ENCODE assay signal across 16 cellular contexts in genomic region chr11:30553521-30554110, GRCh38. TPM values are rescaled to one million over a fixed set of nuclear protein-coding genes. Genes with fewer than 3 reads are reported as not detected.
"Had no signal": no experiment of that assay in that cellular context is flagged by ENCODE, and none has a peak within 500 bp of the region (broad histone marks: within the 10 kb centered on the region; RNA-seq: fewer than 3 reads in every experiment).

No MANE protein-coding gene starts in this region.

- H3K4me1 ChIP-seq: gastrocnemius medialis had no signal

- H3K27ac ChIP-seq: gastrocnemius medialis, heart right ventricle, skin epidermis had no signal

- H3K27me3 ChIP-seq: gastrocnemius medialis, heart right ventricle had no signal

- FAIRE-seq: islet of Langerhans had no signal

- H3K36me3 ChIP-seq: gastrocnemius medialis, heart right ventricle had no signal

- H3K4me3 ChIP-seq: gastrocnemius medialis, heart right ventricle, skin epidermis had no signal

- DNase-seq: activated CD4-positive, alpha-beta T cell treated with anti-CD3 and anti-CD28 coated beads, Interleukin-2, amount 10 ng/mL, durations not matched to agents 7 days and 5 days; activated CD8-positive, alpha-beta memory T cell treated with anti-CD3 and anti-CD28 coated beads, Interleukin-2, amount 50 U/mL, for 48 hours; activated naive CD8-positive, alpha-beta T cell treated with anti-CD3 and anti-CD28 coated beads, Interleukin-2, amount 10 ng/mL, durations not matched to agents 7 days and 5 days; effector memory CD8-positive, alpha-beta T cell; gastrocnemius medialis; heart right ventricle; mammary epithelial cell; nucleus accumbens; right cardiac atrium; stimulated activated CD4-positive, alpha-beta T cell treated with anti-CD3 and anti-CD28 coated beads, Interleukin-4, amount 100 ng/mL, for 24 hours; stimulated activated naive CD4-positive, alpha-beta T cell treated with Interleukin-2 at 50 U/mL for 16 hours; SW 1271 had no signal

- ATAC-seq: effector memory CD8-positive, alpha-beta T cell; gastrocnemius medialis; heart right ventricle; left lobe of liver; natural killer cell treated with Interleukin-12 subunit alpha and Interleukin-12 subunit beta and Interleukin-15 and Interleukin-18, amount 100 ng/mL, for 72 hours; right cardiac atrium had no signal

- H3K9me3 ChIP-seq: gastrocnemius medialis, heart right ventricle had no signal

RNA-seq across cellular contexts. Expression of gene MPPED2, which starts 32.5 kb away (rescaled TPM):
- total RNA-seq: activated naive CD8-positive, alpha-beta T cell treated with anti-CD3 and anti-CD28 coated beads, Interleukin-2, amount 10 ng/mL, durations not matched to agents 7 days and 5 days had no signal
- polyA plus RNA-seq: mammary epithelial cell had no signal
